In genomic region chr3:111848778-111849177, GRCh38 we compare ENCODE assay signal across 24 cellular contexts.
"Had no signal": no experiment of that assay in that cellular context is flagged by ENCODE, and none has a peak within 500 bp of the region (broad histone marks: within the 10 kb centered on the region; RNA-seq: fewer than 3 reads in every experiment).

No MANE protein-coding gene starts in this region.

- H3K4me3 Mint-ChIP-seq: activated CD8-positive, alpha-beta T cell treated with anti-CD3 and anti-CD28 coated beads, Interleukin-2, amount 10 ng/mL, durations not matched to agents 7 days and 5 days; activated naive CD4-positive, alpha-beta T cell treated with anti-CD3 and anti-CD28 coated beads for 36 hours; activated naive CD8-positive, alpha-beta T cell; T-helper 17 cell; WTC11 had no signal

- DNase-seq: activated CD4-positive, alpha-beta T cell treated with anti-CD3 and anti-CD28 coated beads for 48 hours; activated CD4-positive, alpha-beta T cell treated with anti-CD3 and anti-CD28 coated beads, Interleukin-2, amount 50 U/mL, for 4 hours; activated CD4-positive, CD25-positive, alpha-beta regulatory T cell treated with anti-CD3 and anti-CD28 coated beads, Interleukin-2, amount 50 U/mL, for 72 hours; activated CD8-positive, alpha-beta memory T cell treated with anti-CD3 and anti-CD28 coated beads, Interleukin-2, amount 50 U/mL, for 48 hours; activated CD8-positive, alpha-beta T cell treated with anti-CD3 and anti-CD28 coated beads, Interleukin-2, amount 10 ng/mL, durations not matched to agents 7 days and 5 days; activated effector memory CD4-positive, alpha-beta T cell treated with anti-CD3 and anti-CD28 coated beads, Interleukin-2, amount 50 U/mL, for 16 hours; activated naive CD4-positive, alpha-beta T cell treated with anti-CD3 and anti-CD28 coated beads for 36 hours; activated T-cell treated with anti-CD3 and anti-CD28 coated beads, Interleukin-2, amount 50 U/mL, for 1 hour; brain microvascular endothelial cell; cerebellar nuclear complex; MG63; MV-4-11; NCI-H1092 treated with DMSO at 0.1 percent for 48 hours; NCI-H1417 treated with DMSO at 0.1 percent for 48 hours; NCI-H1694; NCI-H2029 treated with DMSO at 0.1 percent for 48 hours; NCI-H510A treated with DMSO at 0.1 percent for 48 hours; NCI-H69; SIG-M5; T-helper 17 cell; T-helper 9 cell had no signal

- H3K36me3 Mint-ChIP-seq: WTC11 had no signal

- H3K9me3 Mint-ChIP-seq: activated naive CD4-positive, alpha-beta T cell treated with anti-CD3 and anti-CD28 coated beads for 36 hours; WTC11 had no signal

- H3K9ac ChIP-seq: KMS-11 had no signal

- H3K27ac ChIP-seq: brain microvascular endothelial cell, KMS-11 had no signal

- H3K27me3 ChIP-seq: brain microvascular endothelial cell, MG63 had no signal

- H3K27ac Mint-ChIP-seq: activated CD8-positive, alpha-beta T cell treated with anti-CD3 and anti-CD28 coated beads, Interleukin-2, amount 10 ng/mL, durations not matched to agents 7 days and 5 days; activated naive CD4-positive, alpha-beta T cell treated with anti-CD3 and anti-CD28 coated beads for 36 hours; activated naive CD8-positive, alpha-beta T cell; T-helper 17 cell; WTC11 had no signal

- ATAC-seq: activated CD8-positive, alpha-beta T cell treated with anti-CD3 and anti-CD28 coated beads, Interleukin-2, amount 10 ng/mL, durations not matched to agents 7 days and 5 days; T-helper 17 cell; WTC11 had no signal

- H3K4me3 ChIP-seq: MG63 had no signal

- H3K4me2 ChIP-seq: KMS-11 had no signal

- H3K36me3 ChIP-seq: brain microvascular endothelial cell, MG63 had no signal
